18 cellular contexts compared by ENCODE assay signal in genomic region chr3:50330330-50330729, GRCh38. TPM values are rescaled to one million over a fixed set of nuclear protein-coding genes. Genes with fewer than 3 reads are reported as not detected.
"Had no signal": no experiment of that assay in that cellular context is flagged by ENCODE, and none has a peak within 500 bp of the region (broad histone marks: within the 10 kb centered on the region; RNA-seq: fewer than 3 reads in every experiment).

No MANE protein-coding gene starts in this region.

- H3K27ac Mint-ChIP-seq: activated CD4-positive, alpha-beta memory T cell treated with anti-CD3 and anti-CD28 coated beads, Interleukin-2, amount 10 ng/mL, durations not matched to agents 7 days and 5 days; type B pancreatic cell had no signal

- H3K4me3 Mint-ChIP-seq: activated CD4-positive, alpha-beta memory T cell treated with anti-CD3 and anti-CD28 coated beads, Interleukin-2, amount 10 ng/mL, durations not matched to agents 7 days and 5 days; type B pancreatic cell had no signal

- ATAC-seq: lower lobe of right lung, mucosa of descending colon, pancreas, psoas muscle had no signal

- DNase-seq: activated CD4-positive, alpha-beta memory T cell treated with anti-CD3 and anti-CD28 coated beads, Interleukin-2, amount 10 ng/mL, durations not matched to agents 7 days and 5 days; activated CD4-positive, alpha-beta T cell treated with anti-CD3 and anti-CD28 coated beads for 48 hours; activated naive CD4-positive, alpha-beta T cell treated with Interleukin-2 at 50 U/mL for 16 hours; activated T-cell treated with anti-CD3 and anti-CD28 coated beads, Interleukin-2, amount 50 U/mL, for 48 hours; amygdala; foreskin fibroblast; kidney; lower lobe of right lung; mesendoderm; mucosa of descending colon; stimulated activated CD4-positive, alpha-beta T cell treated with anti-CD3 and anti-CD28 coated beads, Interleukin-1b, Interleukin-23, amount 100 ng/mL, for 48 hours; T-helper 2 cell had no signal

- H3K4me3 ChIP-seq: lower lobe of right lung, mucosa of descending colon, pancreas, psoas muscle, right atrium auricular region, thoracic aorta, vagina had no signal

- H3K27me3 ChIP-seq: pancreas, right atrium auricular region, vagina had no signal

- H3K27me3 Mint-ChIP-seq: activated CD4-positive, alpha-beta memory T cell treated with anti-CD3 and anti-CD28 coated beads, Interleukin-2, amount 10 ng/mL, durations not matched to agents 7 days and 5 days; type B pancreatic cell had no signal

- H3K27ac ChIP-seq: lower lobe of right lung, pancreas, psoas muscle, thoracic aorta, vagina had no signal

- H3K9me3 ChIP-seq: lower lobe of right lung, mucosa of descending colon, pancreas, psoas muscle, right atrium auricular region, thoracic aorta, vagina had no signal

- H3K9me3 Mint-ChIP-seq: activated CD4-positive, alpha-beta memory T cell treated with anti-CD3 and anti-CD28 coated beads, Interleukin-2, amount 10 ng/mL, durations not matched to agents 7 days and 5 days; type B pancreatic cell had no signal

- H3K36me3 Mint-ChIP-seq: type B pancreatic cell had no signal

RNA-seq across cellular contexts. Expression of gene ZMYND10, which starts 15.2 kb away (rescaled TPM):
- total RNA-seq: thoracic aorta had no signal
